Comparison of ENCODE assay signal across 1 cellular context in genomic region chr16:68311316-68311620, GRCh38.
TF ChIP-seq lines count a peak whose summit lies in the region.

No MANE protein-coding gene starts in this region.

TF ChIP-seq in GM23338, 12 proteins besides CTCF, POLR2A, EP300 and RAD21 (continued from another document):
- TF ChIP-seq REST (IDR thresholded peaks at IDR 0.05; ENCODE audit: unreplicated experiment): no peak
- no peak for TF ChIP-seq ZNF331 (CRISPR knock-in tag; IDR thresholded peaks at IDR 0.05; ENCODE audit: low read depth)
- no peak for TF ChIP-seq STAT1 (IDR thresholded peaks at IDR 0.05; ENCODE audit: unreplicated experiment)
- TF ChIP-seq EZH2 (IDR thresholded peaks at IDR 0.05; ENCODE audit: low read depth, unreplicated experiment): no peak
- no peak for TF ChIP-seq CREB1 (CRISPR knock-in tag; IDR thresholded peaks at IDR 0.05; ENCODE audit: low read depth)
- TF ChIP-seq NANOG (IDR thresholded peaks at IDR 0.05; ENCODE audit: borderline replicate concordance): no peak
- TF ChIP-seq JUNB (IDR thresholded peaks at IDR 0.05; ENCODE audit: unreplicated experiment): no peak
- no peak for TF ChIP-seq ZNF114 (CRISPR knock-in tag; IDR thresholded peaks at IDR 0.05)
- no peak for TF ChIP-seq ZNF462 (CRISPR knock-in tag; IDR thresholded peaks at IDR 0.05)
